ENCODE assay signal across 24 cellular contexts in the genomic region with DNA sequence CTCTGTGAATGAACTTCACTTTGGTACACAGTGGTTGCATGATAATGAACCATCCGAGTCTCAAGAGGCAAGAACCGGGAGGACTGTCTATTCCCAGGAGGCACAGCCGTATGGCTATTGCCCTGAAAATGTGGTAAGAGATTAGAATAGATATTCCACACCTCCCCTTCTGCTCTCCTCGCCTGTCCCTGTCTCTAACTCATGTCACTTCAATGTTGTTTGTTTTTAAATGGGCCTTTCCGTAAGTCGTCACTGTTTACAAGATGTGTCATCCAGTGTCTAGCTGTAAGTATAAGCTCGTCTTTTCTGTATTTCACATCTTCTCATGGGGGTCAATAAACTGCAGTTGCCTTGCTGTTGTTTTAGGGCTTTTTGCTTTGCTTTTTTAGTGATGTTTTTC.
"Had no signal": no experiment of that assay in that cellular context is flagged by ENCODE, and none has a peak within 500 bp of the region (broad histone marks: within the 10 kb centered on the region; RNA-seq: fewer than 3 reads in every experiment).

No MANE protein-coding gene starts in this region.

- H3K4me3 Mint-ChIP-seq: activated naive CD8-positive, alpha-beta T cell; activated T-cell treated with anti-CD3 and anti-CD28 coated beads, Interleukin-2, amount 50 U/mL, for 24 hours; effector memory CD8-positive, alpha-beta T cell; natural killer cell; stimulated activated naive B cell treated with anti-CD40 and anti-IgM and Interleukin-4, amounts not matched to agents 10 μg/mL and 1 μg/mL and 100 μg/mL, for 72 hours; WTC11 had no signal

- H3K27me3 ChIP-seq: adrenal gland, colonic mucosa, dorsolateral prefrontal cortex, sigmoid colon, uterus had no signal

- ATAC-seq: effector memory CD8-positive, alpha-beta T cell; esophagus mucosa; left ventricle myocardium superior; natural killer cell; stimulated activated naive B cell treated with anti-CD40 and anti-IgM and Interleukin-4, amounts not matched to agents 10 μg/mL and 1 μg/mL and 100 μg/mL, for 72 hours; WTC11 had no signal

- H3K36me3 ChIP-seq: adrenal gland, uterus had no signal

- H3K27ac ChIP-seq: adrenal gland, colonic mucosa, sigmoid colon, uterus had no signal

- H3K27ac Mint-ChIP-seq: activated naive CD8-positive, alpha-beta T cell; activated T-cell treated with anti-CD3 and anti-CD28 coated beads, Interleukin-2, amount 50 U/mL, for 24 hours; activated T-helper 2 cell treated with anti-CD3 and anti-CD28 coated beads, Interferon-gamma antibody, Interleukin-2, Interleukin-4, amounts not matched to agents 10 μg/mL and 5 μg/mL and 100 μg/mL, durations not matched to agents 14 hours and 24 hours and 36 hours; natural killer cell; stimulated activated naive B cell treated with anti-CD40 and anti-IgM and Interleukin-4, amounts not matched to agents 10 μg/mL and 1 μg/mL and 100 μg/mL, for 72 hours; WTC11 had no signal

- H3K9me3 ChIP-seq: adrenal gland, colonic mucosa, sigmoid colon, uterus had no signal

- H3K4me3 ChIP-seq: adrenal gland, colonic mucosa, dorsolateral prefrontal cortex, sigmoid colon, uterus had no signal

- FAIRE-seq: bronchial epithelial cell, endothelial cell of umbilical vein had no signal

- H3K4me1 ChIP-seq: adrenal gland, colonic mucosa, sigmoid colon, uterus had no signal

- H3K36me3 Mint-ChIP-seq: natural killer cell had no signal

- DNase-seq: activated naive CD4-positive, alpha-beta T cell; activated T-cell treated with anti-CD3 and anti-CD28 coated beads, Interleukin-2, amount 50 U/mL, for 24 hours; adrenal gland; colonic mucosa; dorsolateral prefrontal cortex; effector memory CD8-positive, alpha-beta T cell; foreskin melanocyte; hippocampal formation; left ventricle myocardium superior; mammary epithelial cell; midbrain; natural killer cell; sigmoid colon; stimulated activated CD4-positive, alpha-beta T cell treated with anti-CD3 and anti-CD28 coated beads, Interleukin-2, amount 100 ng/mL, for 48 hours; stimulated activated CD8-positive, alpha-beta memory T cell treated with anti-CD3 and anti-CD28 coated beads, Interleukin-4, amount 100 ng/mL, for 48 hours; stimulated activated naive B cell treated with anti-CD40 and anti-IgM and Interleukin-4, amounts not matched to agents 10 μg/mL and 1 μg/mL and 100 μg/mL, for 72 hours; trophoblast cell; uterus had no signal

- H3K9me3 Mint-ChIP-seq: activated T-cell treated with anti-CD3 and anti-CD28 coated beads, Interleukin-2, amount 50 U/mL, for 24 hours; activated T-helper 2 cell treated with anti-CD3 and anti-CD28 coated beads, Interferon-gamma antibody, Interleukin-2, Interleukin-4, amounts not matched to agents 10 μg/mL and 5 μg/mL and 100 μg/mL, durations not matched to agents 14 hours and 24 hours and 36 hours; effector memory CD8-positive, alpha-beta T cell; natural killer cell; WTC11 had no signal

- H3K27me3 Mint-ChIP-seq: activated naive CD8-positive, alpha-beta T cell; activated T-cell treated with anti-CD3 and anti-CD28 coated beads, Interleukin-2, amount 50 U/mL, for 24 hours; effector memory CD8-positive, alpha-beta T cell; stimulated activated naive B cell treated with anti-CD40 and anti-IgM and Interleukin-4, amounts not matched to agents 10 μg/mL and 1 μg/mL and 100 μg/mL, for 72 hours had no signal
